10 cellular contexts compared by ENCODE assay signal in genomic region chr11:126114486-126115252, GRCh38. TPM values are rescaled to one million over a fixed set of nuclear protein-coding genes. Genes with fewer than 3 reads are reported as not detected.
DNase-seq lines count a peak whose midpoint lies in the region; ATAC-seq and TF ChIP-seq lines count a peak whose summit lies in the region.
"Had no signal": no experiment of that assay in that cellular context is flagged by ENCODE, and none has a peak within 500 bp of the region (broad histone marks: within the 10 kb centered on the region; RNA-seq: fewer than 3 reads in every experiment).

No MANE protein-coding gene starts in this region.

- TF ChIP-seq CTCF in endodermal cell (conservative IDR thresholded peaks at IDR 0.05) (no peak), psoas muscle (IDR thresholded peaks at IDR 0.05) (no peak)

- H3K27ac ChIP-seq in endodermal cell (ENCODE audit: low read depth, low read length) (no peak overlapping the region), psoas muscle (peak overlapping the region; percentile 65)

- no peak overlapping the region for H3K4me3 Mint-ChIP-seq in endodermal cell
- H3K4me3 Mint-ChIP-seq: activated CD4-positive, alpha-beta T cell treated with anti-CD3 and anti-CD28 coated beads, Interleukin-2, amount 10 ng/mL, durations not matched to agents 7 days and 5 days; naive thymus-derived CD4-positive, alpha-beta T cell had no signal

- H3K4me3 ChIP-seq in endodermal cell (ENCODE audit: low read length): no peak overlapping the region
- no peak overlapping the region for H3K4me3 ChIP-seq in psoas muscle

- H3K36me3 Mint-ChIP-seq in endodermal cell (ENCODE audit: low read depth): no peaks in the 10 kb centered on the region
- H3K36me3 Mint-ChIP-seq: naive thymus-derived CD4-positive, alpha-beta T cell had no signal

- no peak overlapping the region for H3K27ac Mint-ChIP-seq in endodermal cell
- H3K27ac Mint-ChIP-seq: activated CD4-positive, alpha-beta T cell treated with anti-CD3 and anti-CD28 coated beads, Interleukin-2, amount 10 ng/mL, durations not matched to agents 7 days and 5 days had no signal

- H3K4me1 ChIP-seq in endodermal cell (ENCODE audit: control insufficient read depth, insufficient read depth, low read length): peaks cover 3% of the 10 kb centered on the region
- H3K4me1 ChIP-seq in psoas muscle: peaks cover 32% of the 10 kb centered on the region

- DNase-seq in DMS 273 (lab: John Stamatoyannopoulos, UW; ENCODE audit: unreplicated experiment) (peak; percentile 92), NCI-H2196 (lab: John Stamatoyannopoulos, UW; ENCODE audit: unreplicated experiment) (peak; percentile 51), endodermal cell (peak; percentile 41), psoas muscle (no peak), amygdala (lab: John Stamatoyannopoulos, UW) (no peak), dedifferentiated amniotic fluid mesenchymal stem cell (ENCODE audit: extremely low spot score) (no peak)
- DNase-seq: activated CD4-positive, alpha-beta T cell treated with anti-CD3 and anti-CD28 coated beads, Interleukin-2, amount 10 ng/mL, durations not matched to agents 7 days and 5 days; naive thymus-derived CD4-positive, alpha-beta T cell had no signal

- H3K27me3 Mint-ChIP-seq in endodermal cell (ENCODE audit: insufficient read depth): no peaks in the 10 kb centered on the region
- H3K27me3 Mint-ChIP-seq: activated CD4-positive, alpha-beta T cell treated with anti-CD3 and anti-CD28 coated beads, Interleukin-2, amount 10 ng/mL, durations not matched to agents 7 days and 5 days; naive thymus-derived CD4-positive, alpha-beta T cell had no signal

- H3K4me1 Mint-ChIP-seq in endodermal cell: peaks cover 6% of the 10 kb centered on the region
- H3K4me1 Mint-ChIP-seq: naive thymus-derived CD4-positive, alpha-beta T cell had no signal

- intact Hi-C loops in psoas muscle (cut with DNase I): loop anchor here (5.0 to 10.0 kb wide), 3 partner anchors 52 to 170 kb away; partner anchors contain the start of genes CDON (in 2 of the 2) and VSIG10L2 (in 1 of the 2)

- no peak overlapping the region for H3K9ac ChIP-seq in endodermal cell (ENCODE audit: extremely low read depth, low read length, poor library complexity, severe bottlenecking)

- ATAC-seq in psoas muscle: peak in 1 of 4 donors; percentile 0
- no peak for ATAC-seq in HG03175 (IDR thresholded peaks at IDR 0.05; ENCODE audit: unreplicated experiment)
- no peak for ATAC-seq in HG03139 (IDR thresholded peaks at IDR 0.05; ENCODE audit: unreplicated experiment)

- no peaks in the 10 kb centered on the region for H3K9me3 Mint-ChIP-seq in endodermal cell
- H3K9me3 Mint-ChIP-seq: activated CD4-positive, alpha-beta T cell treated with anti-CD3 and anti-CD28 coated beads, Interleukin-2, amount 10 ng/mL, durations not matched to agents 7 days and 5 days; naive thymus-derived CD4-positive, alpha-beta T cell had no signal

- H3K36me3 ChIP-seq in endodermal cell (ENCODE audit: control insufficient read depth, insufficient read depth, low read length): no peaks in the 10 kb centered on the region
- no peaks in the 10 kb centered on the region for H3K36me3 ChIP-seq in psoas muscle (ENCODE audit: insufficient read depth in 1 of 2, low read depth in 1 of 2)

- H3K9me3 ChIP-seq in endodermal cell (ENCODE audit: control insufficient read depth, low read length): no peaks in the 10 kb centered on the region
- no peaks in the 10 kb centered on the region for H3K9me3 ChIP-seq in psoas muscle

- H3K27me3 ChIP-seq in endodermal cell (ENCODE audit: control insufficient read depth, insufficient read depth, low read length, poor library complexity, severe bottlenecking) (no peaks in the 10 kb centered on the region), psoas muscle (ENCODE audit: insufficient read depth in 3 of 3, low read length in 2 of 3) (peaks cover 0 to 1% (median 0%) of the 10 kb centered on the region in 3 donors)

- 90 to 91% methylated on average over 4 to 8 of the region's 8 CpGs for WGBS in endodermal cell (ENCODE audit: insufficient coverage in 1 of 2, insufficient read length in 1 of 2), 2 experiments
- WGBS in psoas muscle, 3 donors: 28 to 45% (median 36%) methylated on average over 8 of the region's 8 CpGs

RNA-seq across cellular contexts. Expression of gene CDON, which starts 52.0 kb away (rescaled TPM):
- 10 to 100 TPM; 19.2 to 24.5 TPM for total RNA-seq in endodermal cell
- polyA plus RNA-seq in endodermal cell (2013, experiment 1 of 2): 88.2 TPM
- 73.3 TPM for polyA plus RNA-seq in endodermal cell (2013, experiment 2 of 2)
- total RNA-seq in psoas muscle: 1 to 10 TPM; 1.3 to 5.6 (median 1.5) TPM
- 1 to 10 TPM in 1 of 3 donors, under 1 TPM in 2; 0.63 to 1.0 (median 0.79) TPM for polyA plus RNA-seq in psoas muscle

Comparison
In these comparisons a context has a peak if more than half of its experiments do, and no peak if none do; other contexts are left out.
1. DNase-seq: peak in DMS 273 (single experiment), NCI-H2196 (single experiment) and endodermal cell (single experiment); none in psoas muscle (0 of 2), amygdala (0 of 56) and dedifferentiated amniotic fluid mesenchymal stem cell (single experiment).